8 cellular contexts compared by ENCODE assay signal in the genomic region with DNA sequence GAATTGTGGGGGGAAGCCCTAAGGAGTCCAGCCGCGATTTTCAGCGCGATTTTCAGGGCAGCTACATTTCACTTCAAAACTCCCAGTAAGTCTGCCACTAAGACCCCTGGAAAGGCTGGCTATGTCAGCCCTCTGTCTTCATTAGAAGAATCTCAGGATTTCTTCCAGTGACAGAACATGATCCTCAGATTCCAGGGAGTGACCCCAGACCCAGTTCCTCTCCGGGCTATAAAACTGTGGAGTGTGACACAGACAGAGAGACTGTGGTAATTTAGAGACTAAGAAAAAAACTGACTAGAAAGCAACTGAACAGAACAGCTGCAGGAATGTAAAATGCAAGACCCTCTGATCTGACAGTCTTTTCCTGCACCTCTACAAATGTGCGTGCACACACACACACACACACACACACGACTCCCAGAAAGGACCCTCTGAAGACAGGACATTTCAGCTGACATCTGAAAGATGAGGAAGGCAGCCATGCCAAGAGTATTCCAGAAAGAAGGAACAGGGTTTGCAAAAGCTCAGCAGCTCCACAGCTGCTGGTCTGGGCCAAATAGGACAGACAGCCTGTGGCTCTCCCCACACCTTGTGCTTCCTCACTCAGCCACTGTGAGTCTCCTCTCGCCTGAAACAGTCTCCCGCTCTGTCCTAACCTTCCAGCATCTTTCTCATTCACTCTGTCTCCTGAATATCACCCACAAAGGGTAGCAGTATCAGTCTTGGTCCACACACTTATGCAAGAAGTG.
A peak's percentile ranks its signal among the peaks of the same experiment; 100 is the strongest.
DNase-seq lines count a peak whose midpoint lies in the region; ATAC-seq and TF ChIP-seq lines count a peak whose summit lies in the region.
"Had no signal": no experiment of that assay in that cellular context is flagged by ENCODE, and none has a peak within 500 bp of the region (broad histone marks: within the 10 kb centered on the region; RNA-seq: fewer than 3 reads in every experiment).

No MANE protein-coding gene starts in this region.

- TF ChIP-seq EP300 in suprapubic skin (IDR thresholded peaks at IDR 0.05) = no peak

- peak; percentile 11 for DNase-seq in NCI-H2196 (lab: John Stamatoyannopoulos, UW; ENCODE audit: unreplicated experiment)
- DNase-seq in endothelial cell (ENCODE audit: low spot score) = peak; percentile 18
- peak; percentile 18 for DNase-seq in nephron progenitor cell
- no peak for DNase-seq in T-helper 9 cell
- no peak for DNase-seq in suprapubic skin (ENCODE audit: low spot score in 2 of 2)

- H3K36me3 Mint-ChIP-seq in endothelial cell (ENCODE audit: low read depth, unreplicated experiment) (no peaks in the 10 kb centered on the region), nephron progenitor cell (ENCODE audit: low read depth) (no peaks in the 10 kb centered on the region)

- H3K9me3 Mint-ChIP-seq in endothelial cell (ENCODE audit: unreplicated experiment) = no peaks in the 10 kb centered on the region
- no peaks in the 10 kb centered on the region for H3K9me3 Mint-ChIP-seq in nephron progenitor cell

- no peak overlapping the region for H3K27ac ChIP-seq in suprapubic skin
- H3K27ac ChIP-seq: SK-N-MC had no signal

- TF ChIP-seq POLR2A in suprapubic skin (IDR thresholded peaks at IDR 0.05) = no peak

- no peaks in the 10 kb centered on the region for H3K27me3 Mint-ChIP-seq in endothelial cell (ENCODE audit: unreplicated experiment)
- H3K27me3 Mint-ChIP-seq in nephron progenitor cell (ENCODE audit: low read depth, poor library complexity) = peaks cover 3% of the 10 kb centered on the region

- H3K4me1 ChIP-seq in suprapubic skin = peaks cover 2% of the 10 kb centered on the region

- H3K27ac Mint-ChIP-seq in endothelial cell (ENCODE audit: unreplicated experiment) (peak overlapping the region; percentile 55), nephron progenitor cell (peak overlapping the region; percentile 96)

- H3K4me3 Mint-ChIP-seq in endothelial cell (ENCODE audit: unreplicated experiment) (no peak overlapping the region), nephron progenitor cell (peak overlapping the region; percentile 27)

- no peaks in the 10 kb centered on the region for H3K9me3 ChIP-seq in suprapubic skin

- TF ChIP-seq CTCF in GM12873 (IDR thresholded peaks at IDR 0.05; ENCODE audit: insufficient read depth, low read depth, low read length, missing control alignments) = peak; percentile 53
- no peak for TF ChIP-seq CTCF in endothelial cell (IDR thresholded peaks at IDR 0.05; ENCODE audit: unreplicated experiment)
- TF ChIP-seq CTCF in nephron progenitor cell (IDR thresholded peaks at IDR 0.05) = no peak
- no peak for TF ChIP-seq CTCF in suprapubic skin (IDR thresholded peaks at IDR 0.05)

- no peaks in the 10 kb centered on the region for H3K36me3 ChIP-seq in suprapubic skin

- WGBS in suprapubic skin = 83% methylated on average over 9 of the region's 9 CpGs

- peaks cover 61% of the 10 kb centered on the region for H3K4me1 Mint-ChIP-seq in endothelial cell (ENCODE audit: unreplicated experiment)
- H3K4me1 Mint-ChIP-seq in nephron progenitor cell = peaks cover 53% of the 10 kb centered on the region

- no peak overlapping the region for H3K4me3 ChIP-seq in suprapubic skin
- H3K4me3 ChIP-seq: SK-N-MC had no signal

- H3K27me3 ChIP-seq in suprapubic skin = no peaks in the 10 kb centered on the region

- ATAC-seq in GM18867 (IDR thresholded peaks at IDR 0.05; ENCODE audit: unreplicated experiment) = no peak

Comparison
In these comparisons a context has a peak if more than half of its experiments do, and no peak if none do; other contexts are left out.
1. DNase-seq: peak in NCI-H2196 (single experiment), endothelial cell (single experiment) and nephron progenitor cell (single experiment); none in T-helper 9 cell (single experiment) and suprapubic skin (0 of 2).